In the genomic region with DNA sequence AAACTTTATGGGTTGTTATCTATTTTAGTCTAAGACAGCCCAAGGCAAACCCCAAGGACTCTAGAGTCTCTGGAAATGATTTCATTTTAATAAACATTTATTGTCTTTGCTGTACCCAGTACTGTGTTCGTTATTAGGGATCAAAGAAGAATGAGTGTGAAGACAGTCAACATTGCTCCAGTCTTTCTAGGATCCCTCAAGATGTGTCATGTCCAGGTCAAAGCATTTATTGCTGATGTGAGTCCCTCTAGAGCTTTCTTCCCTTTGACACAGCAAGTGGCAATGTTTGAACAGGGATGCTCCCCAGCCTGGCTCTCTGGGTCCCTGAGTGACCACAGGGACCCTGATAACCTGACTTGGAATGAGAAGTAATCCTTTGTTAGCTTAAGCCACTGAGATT, we compare ENCODE assay signal across 19 cellular contexts.
A peak's percentile ranks its signal among the peaks of the same experiment; 100 is the strongest.
DNase-seq lines count a peak whose midpoint lies in the region; ATAC-seq, FAIRE-seq and TF ChIP-seq lines count a peak whose summit lies in the region.
"Had no signal": no experiment of that assay in that cellular context is flagged by ENCODE, and none has a peak within 500 bp of the region (broad histone marks: within the 10 kb centered on the region; RNA-seq: fewer than 3 reads in every experiment).

No MANE protein-coding gene starts in this region.

- H3K4me3 ChIP-seq in A549 (no peak overlapping the region), adrenal gland (no peak overlapping the region)
- H3K4me3 ChIP-seq: GM23338, thyroid gland had no signal

- H3K27me3 ChIP-seq in adrenal gland = no peaks in the 10 kb centered on the region
- H3K27me3 ChIP-seq: neutrophil, thyroid gland had no signal

- peak overlapping the region; percentile 61 to 74 for H3K27ac ChIP-seq in A549
- H3K27ac ChIP-seq in adrenal gland = peak overlapping the region in 3 of 5 donors; percentile 24 to 59 (median 27)
- H3K27ac ChIP-seq: neutrophil had no signal

- no peak for DNase-seq in A549 (ENCODE audit: low read depth in 1 of 2, low spot score in 1 of 2)
- DNase-seq in HT1080 (ENCODE audit: low read depth) = peak; percentile 29
- DNase-seq in adrenal gland = no peak
- peak; percentile 34 for DNase-seq in iris pigment epithelial cell (ENCODE audit: low read depth)
- DNase-seq in RPMI8226 = no peak
- DNase-seq in RCC 7860 (ENCODE audit: low spot score) = no peak
- DNase-seq: activated CD4-positive, alpha-beta T cell treated with anti-CD3 and anti-CD28 coated beads for 1 hour; anterior cingulate cortex; left colon; NCI-H2081; NCI-H510A; SHP77 treated with DMSO at 0.1 percent for 48 hours; thyroid gland had no signal

- TF ChIP-seq CTCF in A549 (IDR thresholded peaks at IDR 0.05) (no peak), adrenal gland (IDR thresholded peaks at IDR 0.05) (no peak)

- no peak for TF ChIP-seq RAD21 in A549 (conservative IDR thresholded peaks at IDR 0.05 in 1 of 2, IDR thresholded peaks at IDR 0.05 in 1 of 2)

- H3K36me3 ChIP-seq in adrenal gland (replicated peaks in 1 of 2) = no peaks in the 10 kb centered on the region
- H3K36me3 ChIP-seq: neutrophil, thyroid gland had no signal

- WGBS in A549 (ENCODE audit: missing lambda C conversion rate) = 17% methylated on average over 1 of the region's 1 CpG
- WGBS in adrenal gland, 4 donors = 25 to 50% (median 37%) methylated on average over 1 of the region's 1 CpG

- no peaks in the 10 kb centered on the region for H3K9me3 ChIP-seq in A549
- H3K9me3 ChIP-seq in adrenal gland (replicated peaks in 1 of 3) = peaks cover 0 to 5% (median 0%) of the 10 kb centered on the region in 3 donors
- H3K9me3 ChIP-seq: neutrophil, thyroid gland had no signal

- ATAC-seq in A549 = peak; percentile 52 to 69; a peak in 4 of 6 replicates
- no peak for ATAC-seq in activated CD4-positive, CD25-positive, alpha-beta regulatory T cell treated with anti-CD3 and anti-CD28 coated beads, Interleukin-2, amount 50 U/mL, for 24 hours
- ATAC-seq in HG03565 (IDR thresholded peaks at IDR 0.05; ENCODE audit: unreplicated experiment) = no peak
- ATAC-seq: GM23338; left colon; stimulated activated effector memory CD8-positive, alpha-beta T cell treated with anti-CD3 and anti-CD28 coated beads, Interleukin-12 subunit alpha, Interleukin-12 subunit beta, amount 100 ng/mL, for 72 hours had no signal

- CTCF ChIA-PET in A549 (lab: Yijun Ruan, JAX) = interaction anchor here (1.1 to 3.2 kb wide), 5 partner anchors 34 to 216 kb away, joined by 3 to 9 read pairs (median 5); no protein-coding TSS in a partner anchor

- peaks cover 28% of the 10 kb centered on the region for H3K4me1 ChIP-seq in A549
- peaks cover 14 to 20% of the 10 kb centered on the region in 2 donors for H3K4me1 ChIP-seq in adrenal gland (replicated peaks in 1 of 2)

- H3K4me2 ChIP-seq in A549 = peak overlapping the region; percentile 75
- H3K4me2 ChIP-seq: GM23338 had no signal

- POLR2A ChIA-PET in A549 (lab: Yijun Ruan, JAX) = no interaction called here

- intact Hi-C loops in adrenal gland (cut with DNase I) = no loop called here

- TF ChIP-seq POLR2A in A549 (IDR thresholded peaks at IDR 0.05; ENCODE audit: low read length) (no peak), adrenal gland (IDR thresholded peaks at IDR 0.05) (no peak)

- TF ChIP-seq EP300 in A549 (IDR thresholded peaks at IDR 0.05) = no peak

- FAIRE-seq in A549 (lab: Jason Lieb, UNC) = no peak
- no peak for FAIRE-seq in RCC 7860 (lab: Jason Lieb, UNC)
- FAIRE-seq: frontal cortex had no signal

TF ChIP-seq in A549, 52 proteins besides CTCF, POLR2A, EP300 and RAD21:
- TF ChIP-seq CEBPB (IDR thresholded peaks at IDR 0.05) (no peak), EHF (CRISPR knock-in tag; IDR thresholded peaks at IDR 0.05) (no peak), E2F6 (IDR thresholded peaks at IDR 0.05; ENCODE audit: borderline replicate concordance, low read depth) (no peak), GATA3 (IDR thresholded peaks at IDR 0.05; ENCODE audit: borderline replicate concordance) (no peak), TFCP2L1 (CRISPR knock-in tag; IDR thresholded peaks at IDR 0.05) (no peak), TP53 (CRISPR knock-in tag; IDR thresholded peaks at IDR 0.05) (no peak), RNF2 (IDR thresholded peaks at IDR 0.05; ENCODE audit: borderline replicate concordance, low read depth) (no peak), HOXB5 (CRISPR knock-in tag; IDR thresholded peaks at IDR 0.05) (no peak), USF2 (IDR thresholded peaks at IDR 0.05) (no peak), MYC (IDR thresholded peaks at IDR 0.05; ENCODE audit: borderline replicate concordance, low read length) (no peak), RFX5 (IDR thresholded peaks at IDR 0.05) (no peak), HES2 (IDR thresholded peaks at IDR 0.05) (no peak), SREBF2 (IDR thresholded peaks at IDR 0.05) (no peak), ZC3H11A (IDR thresholded peaks at IDR 0.05) (no peak), HMGXB4 (CRISPR knock-in tag; IDR thresholded peaks at IDR 0.05; ENCODE audit: borderline replicate concordance) (no peak), ELK1 (IDR thresholded peaks at IDR 0.05; ENCODE audit: low read depth, low read length) (no peak), SMC3 (IDR thresholded peaks at IDR 0.05) (no peak), KDM5A (IDR thresholded peaks at IDR 0.05) (no peak), HDAC2 (IDR thresholded peaks at IDR 0.05) (no peak)
- TF ChIP-seq, protein P1, sequence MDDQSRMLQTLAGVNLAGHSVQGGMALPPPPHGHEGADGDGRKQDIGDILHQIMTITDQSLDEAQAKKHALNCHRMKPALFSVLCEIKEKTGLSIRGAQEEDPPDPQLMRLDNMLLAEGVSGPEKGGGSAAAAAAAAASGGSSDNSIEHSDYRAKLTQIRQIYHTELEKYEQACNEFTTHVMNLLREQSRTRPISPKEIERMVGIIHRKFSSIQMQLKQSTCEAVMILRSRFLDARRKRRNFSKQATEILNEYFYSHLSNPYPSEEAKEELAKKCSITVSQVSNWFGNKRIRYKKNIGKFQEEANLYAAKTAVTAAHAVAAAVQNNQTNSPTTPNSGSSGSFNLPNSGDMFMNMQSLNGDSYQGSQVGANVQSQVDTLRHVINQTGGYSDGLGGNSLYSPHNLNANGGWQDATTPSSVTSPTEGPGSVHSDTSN (IDR thresholded peaks at IDR 0.05) = no peak
TF ChIP-seq in A549: peak in this region for 0.

Comparison
In these comparisons a context has a peak if more than half of its experiments do, and no peak if none do; other contexts are left out.
1. ATAC-seq: peak in A549 (2 of 2); none in activated CD4-positive, CD25-positive, alpha-beta regulatory T cell treated with anti-CD3 and anti-CD28 coated beads, Interleukin-2, amount 50 U/mL, for 24 hours (0 of 2) and HG03565 (single experiment).
2. DNase-seq: peak in HT1080 (single experiment) and iris pigment epithelial cell (single experiment); none in A549 (0 of 2), adrenal gland (0 of 7), RPMI8226 (single experiment) and RCC 7860 (single experiment).